ENCODE assay signal across 17 cellular contexts in genomic region chr14:96202441-96203094, GRCh38. TPM values are rescaled to one million over a fixed set of nuclear protein-coding genes. Genes with fewer than 3 reads are reported as not detected.
DNase-seq lines count a peak whose midpoint lies in the region.
"Had no signal": no experiment of that assay in that cellular context is flagged by ENCODE, and none has a peak within 500 bp of the region (broad histone marks: within the 10 kb centered on the region; RNA-seq: fewer than 3 reads in every experiment).

No MANE protein-coding gene starts in this region.

- peaks cover 4% of the 10 kb centered on the region for H3K4me1 Mint-ChIP-seq in activated T-helper 2 cell treated with anti-CD3 and anti-CD28 coated beads, Interferon-gamma antibody, Interleukin-2, Interleukin-4, amounts not matched to agents 10 μg/mL and 5 μg/mL and 100 μg/mL, durations not matched to agents 14 hours and 24 hours and 36 hours (ENCODE audit: low read depth)

- H3K27me3 Mint-ChIP-seq in activated T-helper 2 cell treated with anti-CD3 and anti-CD28 coated beads, Interferon-gamma antibody, Interleukin-2, Interleukin-4, amounts not matched to agents 10 μg/mL and 5 μg/mL and 100 μg/mL, durations not matched to agents 14 hours and 24 hours and 36 hours (ENCODE audit: low read depth), result peaks cover 18% of the 10 kb centered on the region

- H3K9me3 Mint-ChIP-seq in activated T-helper 2 cell treated with anti-CD3 and anti-CD28 coated beads, Interferon-gamma antibody, Interleukin-2, Interleukin-4, amounts not matched to agents 10 μg/mL and 5 μg/mL and 100 μg/mL, durations not matched to agents 14 hours and 24 hours and 36 hours, result no peaks in the 10 kb centered on the region

- peak; percentile 50 for DNase-seq in ELR (ENCODE audit: low read depth)
- peak; percentile 40 for DNase-seq in RPMI7951 (ENCODE audit: low read depth)
- DNase-seq in kidney glomerular epithelial cell (lab: John Stamatoyannopoulos, UW), result peak; percentile 14
- DNase-seq in activated T-helper 2 cell treated with anti-CD3 and anti-CD28 coated beads, Interferon-gamma antibody, Interleukin-2, Interleukin-4, amounts not matched to agents 10 μg/mL and 5 μg/mL and 100 μg/mL, durations not matched to agents 14 hours and 24 hours and 36 hours (ENCODE audit: low spot score), result no peak
- DNase-seq in NCI-H1417 treated with DMSO at 0.1 percent for 48 hours (lab: John Stamatoyannopoulos, UW), result no peak
- no peak for DNase-seq in islet precursor cell
- DNase-seq in NCI-H1092 treated with DMSO at 0.1 percent for 48 hours (lab: John Stamatoyannopoulos, UW), result no peak
- DNase-seq: COR-L47, Kasumi-1, MM.1S, NCI-H1105, NCI-H1694 treated with DMSO at 0.1 percent for 48 hours, NCI-H2227 treated with DMSO at 0.1 percent for 48 hours, NCI-H82, OCI-M1, SHP77 had no signal

- H3K36me3 Mint-ChIP-seq in activated T-helper 2 cell treated with anti-CD3 and anti-CD28 coated beads, Interferon-gamma antibody, Interleukin-2, Interleukin-4, amounts not matched to agents 10 μg/mL and 5 μg/mL and 100 μg/mL, durations not matched to agents 14 hours and 24 hours and 36 hours (ENCODE audit: low read depth), result no peaks in the 10 kb centered on the region

- no peak overlapping the region for H3K27ac Mint-ChIP-seq in activated T-helper 2 cell treated with anti-CD3 and anti-CD28 coated beads, Interferon-gamma antibody, Interleukin-2, Interleukin-4, amounts not matched to agents 10 μg/mL and 5 μg/mL and 100 μg/mL, durations not matched to agents 14 hours and 24 hours and 36 hours

- H3K4me3 Mint-ChIP-seq in activated T-helper 2 cell treated with anti-CD3 and anti-CD28 coated beads, Interferon-gamma antibody, Interleukin-2, Interleukin-4, amounts not matched to agents 10 μg/mL and 5 μg/mL and 100 μg/mL, durations not matched to agents 14 hours and 24 hours and 36 hours (ENCODE audit: low read depth), result no peak overlapping the region

- intact Hi-C loops in activated T-helper 2 cell treated with anti-CD3 and anti-CD28 coated beads, Interferon-gamma antibody, Interleukin-2, Interleukin-4, amounts not matched to agents 10 μg/mL and 5 μg/mL and 100 μg/mL, durations not matched to agents 14 hours and 24 hours and 36 hours (cut with micrococcal nuclease), result no loop called here

RNA-seq across cellular contexts. Expression of gene BDKRB2, which starts 2.1 kb away (rescaled TPM):
- 13.1 and 15.9 TPM in 2 replicates for total RNA-seq in RPMI7951 (2014; rRNA removed; shearing (Covaris generic))
- not detected in 2 replicates for total RNA-seq in activated T-helper 2 cell treated with anti-CD3 and anti-CD28 coated beads, Interferon-gamma antibody, Interleukin-2, Interleukin-4, amounts not matched to agents 10 μg/mL and 5 μg/mL and 100 μg/mL, durations not matched to agents 14 hours and 24 hours and 36 hours

RNA-seq across cellular contexts. Expression of gene BDKRB1, which starts 53.4 kb away (rescaled TPM):
- total RNA-seq in RPMI7951 (2014; rRNA removed; shearing (Covaris generic)), result 7.1 and 9.2 TPM in 2 replicates
- not detected in 2 replicates for total RNA-seq in activated T-helper 2 cell treated with anti-CD3 and anti-CD28 coated beads, Interferon-gamma antibody, Interleukin-2, Interleukin-4, amounts not matched to agents 10 μg/mL and 5 μg/mL and 100 μg/mL, durations not matched to agents 14 hours and 24 hours and 36 hours
- total RNA-seq: H1 had no signal

Comparison
In these comparisons a context has a peak if more than half of its experiments do, and no peak if none do; other contexts are left out.
1. DNase-seq: peak in ELR (single experiment), RPMI7951 (single experiment) and kidney glomerular epithelial cell (single experiment); none in activated T-helper 2 cell treated with anti-CD3 and anti-CD28 coated beads, Interferon-gamma antibody, Interleukin-2, Interleukin-4, amounts not matched to agents 10 μg/mL and 5 μg/mL and 100 μg/mL, durations not matched to agents 14 hours and 24 hours and 36 hours (single experiment), NCI-H1417 treated with DMSO at 0.1 percent for 48 hours (single experiment), islet precursor cell (single experiment) and NCI-H1092 treated with DMSO at 0.1 percent for 48 hours (single experiment).
2. RNA of gene BDKRB2, which starts 2.1 kb away (total RNA-seq): 13.1 to 15.9 TPM in RPMI7951; not detected in activated T-helper 2 cell treated with anti-CD3 and anti-CD28 coated beads, Interferon-gamma antibody, Interleukin-2, Interleukin-4, amounts not matched to agents 10 μg/mL and 5 μg/mL and 100 μg/mL, durations not matched to agents 14 hours and 24 hours and 36 hours; every median in the first group is over 10 times any median in the second.